16 cellular contexts compared by ENCODE assay signal in the genomic region with DNA sequence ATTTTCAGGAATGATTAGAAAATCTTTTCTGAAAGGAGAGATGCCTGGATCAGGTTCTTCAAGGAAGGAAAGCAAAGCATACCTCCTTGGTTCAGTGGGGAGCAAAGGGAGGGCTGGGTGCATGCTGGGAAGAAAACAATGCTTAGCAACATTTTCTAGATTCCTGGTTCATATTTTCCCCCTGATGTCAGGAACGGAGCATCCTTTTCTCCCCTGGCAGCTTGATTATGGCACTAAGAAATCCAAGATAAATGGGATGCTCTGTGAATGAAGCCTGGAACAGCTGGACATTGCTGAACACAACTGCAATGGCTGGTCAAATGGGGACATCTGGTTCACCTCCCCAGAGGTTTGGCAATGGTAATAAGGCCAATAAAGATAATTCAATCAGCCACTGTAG. TPM values are rescaled to one million over a fixed set of nuclear protein-coding genes. Genes with fewer than 3 reads are reported as not detected.
"Had no signal": no experiment of that assay in that cellular context is flagged by ENCODE, and none has a peak within 500 bp of the region (broad histone marks: within the 10 kb centered on the region; RNA-seq: fewer than 3 reads in every experiment).

No MANE protein-coding gene starts in this region.

- H3K4me3 ChIP-seq: left lung, pancreas, sigmoid colon, thoracic aorta had no signal

- DNase-seq: activated CD4-positive, alpha-beta T cell treated with anti-CD3 and anti-CD28 coated beads, Interleukin-2, amount 10 ng/mL, durations not matched to agents 7 days and 5 days; activated CD8-positive, alpha-beta memory T cell treated with anti-CD3 and anti-CD28 coated beads for 24 hours; activated naive CD8-positive, alpha-beta T cell treated with anti-CD3 and anti-CD28 coated beads, Interleukin-2, amount 10 ng/mL, durations not matched to agents 7 days and 5 days; anterior cingulate cortex; endodermal cell; kidney; left lung; mammary epithelial cell; naive thymus-derived CD8-positive, alpha-beta T cell; pancreas; sigmoid colon; stimulated activated CD4-positive, alpha-beta T cell treated with anti-CD3 and anti-CD28 coated beads, Interleukin-1b, Interleukin-23, amount 100 ng/mL, for 48 hours had no signal

- H3K36me3 ChIP-seq: left lung, pancreas, sigmoid colon, thoracic aorta had no signal

- H3K27me3 ChIP-seq: pancreas, sigmoid colon had no signal

- H3K27ac ChIP-seq: left lung, pancreas, sigmoid colon, thoracic aorta had no signal

- H3K4me1 ChIP-seq: left lung, pancreas, sigmoid colon had no signal

- H3K9me3 ChIP-seq: left lung, pancreas, sigmoid colon, thoracic aorta had no signal

RNA-seq across cellular contexts. Expression of a gene that starts 50.9 kb away (rescaled TPM):
- total RNA-seq: activated CD4-positive, alpha-beta T cell treated with anti-CD3 and anti-CD28 coated beads, Interleukin-2, amount 10 ng/mL, durations not matched to agents 7 days and 5 days; activated naive CD8-positive, alpha-beta T cell treated with anti-CD3 and anti-CD28 coated beads, Interleukin-2, amount 10 ng/mL, durations not matched to agents 7 days and 5 days; bronchial epithelial cell; dermis microvascular lymphatic vessel endothelial cell; endodermal cell; epithelial cell of proximal tubule; mammary epithelial cell; naive thymus-derived CD8-positive, alpha-beta T cell had no signal
- polyA plus RNA-seq: mammary epithelial cell; naive thymus-derived CD8-positive, alpha-beta T cell had no signal
